ENCODE assay signal across 17 cellular contexts in the genomic region with DNA sequence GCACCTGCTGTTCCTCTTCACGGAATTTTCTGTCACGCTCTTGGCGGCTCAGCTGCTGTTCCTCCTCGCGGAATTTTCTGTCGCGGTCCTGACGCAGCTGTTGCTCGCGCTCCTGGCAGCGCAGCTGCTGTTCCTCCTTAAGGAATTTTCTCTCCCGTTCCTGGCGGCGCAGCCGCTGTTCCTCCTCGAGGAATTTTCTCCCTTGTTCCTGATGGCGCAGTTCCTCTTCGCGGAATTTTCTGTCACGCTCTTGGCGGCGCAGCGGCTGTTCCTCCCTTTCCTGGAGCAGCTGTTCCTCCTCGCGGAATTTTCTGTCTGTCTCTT. TPM values are rescaled to one million over a fixed set of nuclear protein-coding genes. Genes with fewer than 3 reads are reported as not detected.
DNase-seq lines count a peak whose midpoint lies in the region; ATAC-seq, FAIRE-seq and TF ChIP-seq lines count a peak whose summit lies in the region.
"Had no signal": no experiment of that assay in that cellular context is flagged by ENCODE, and none has a peak within 500 bp of the region (broad histone marks: within the 10 kb centered on the region; RNA-seq: fewer than 3 reads in every experiment).

No MANE protein-coding gene starts in this region.

- no peak for FAIRE-seq in bronchial epithelial cell (lab: Jason Lieb, UNC)
- FAIRE-seq: colon, G401.6 had no signal

- H3K27ac ChIP-seq in SK-N-SH (ENCODE audit: low read depth in 2 of 2, low read length in 1 of 2) (no peak overlapping the region), subcutaneous abdominal adipose tissue (ENCODE audit: low read depth, low read length) (no peak overlapping the region)
- H3K27ac ChIP-seq: tibial artery had no signal

- peaks cover 3% of the 10 kb centered on the region for H3F3A ChIP-seq in SK-N-SH (replicated peaks; ENCODE audit: insufficient read depth)

- H3K9me3 ChIP-seq in SK-N-SH (no peaks in the 10 kb centered on the region), subcutaneous abdominal adipose tissue (ENCODE audit: control insufficient read depth in 5 of 5, low read length in 5 of 5) (peaks cover 0 to 20% (median 13%) of the 10 kb centered on the region in 5 donors)

- H3K27me3 Mint-ChIP-seq in stimulated activated naive B cell treated with anti-CD40 and anti-IgM and Interleukin-4, amounts not matched to agents 10 μg/mL and 1 μg/mL and 100 μg/mL, for 72 hours, result peaks cover under 1 to 4% of the 10 kb centered on the region in 2 donors

- TF ChIP-seq CTCF in SK-N-SH (IDR thresholded peaks at IDR 0.05) (no peak), bronchial epithelial cell (IDR thresholded peaks at IDR 0.05; ENCODE audit: insufficient read depth, low read length, severe bottlenecking) (no peak)

- H3K27ac Mint-ChIP-seq in stimulated activated naive B cell treated with anti-CD40 and anti-IgM and Interleukin-4, amounts not matched to agents 10 μg/mL and 1 μg/mL and 100 μg/mL, for 72 hours, result no peak overlapping the region

- H3K4me3 ChIP-seq in SK-N-SH (ENCODE audit: low read depth in 2 of 2, low read length in 1 of 2) (peak overlapping the region in 1 of 2 experiments; percentile 63; a peak in 1 of 4 replicates), bronchial epithelial cell (ENCODE audit: low read depth, low read length) (peak overlapping the region; percentile 28), subcutaneous abdominal adipose tissue (ENCODE audit: low read depth in 1 of 5, low read length in 5 of 5) (peak overlapping the region; percentile 66 to 80 (median 70))

- H3K9ac ChIP-seq in SK-N-SH, result no peak overlapping the region
- H3K9ac ChIP-seq in subcutaneous abdominal adipose tissue (ENCODE audit: low read length in 5 of 5), result no peak overlapping the region

- no peak overlapping the region for H3K4me3 Mint-ChIP-seq in stimulated activated naive B cell treated with anti-CD40 and anti-IgM and Interleukin-4, amounts not matched to agents 10 μg/mL and 1 μg/mL and 100 μg/mL, for 72 hours

- no peak for TF ChIP-seq RAD21 in SK-N-SH (IDR thresholded peaks at IDR 0.05; ENCODE audit: low read length)

- H2AFZ ChIP-seq in SK-N-SH (ENCODE audit: low read depth), result no peak overlapping the region

- no peaks in the 10 kb centered on the region for H4K20me1 ChIP-seq in SK-N-SH (ENCODE audit: insufficient read depth)

- CTCF ChIA-PET in SK-N-SH (lab: Yijun Ruan, JAX), result no interaction called here

- H3K36me3 ChIP-seq in SK-N-SH (replicated peaks in 1 of 2; ENCODE audit: control insufficient read depth in 1 of 2, insufficient read depth in 2 of 2, low read length in 1 of 2) (no peaks in the 10 kb centered on the region), bronchial epithelial cell (ENCODE audit: control insufficient read depth, insufficient read depth, low read length) (no peaks in the 10 kb centered on the region), subcutaneous abdominal adipose tissue (ENCODE audit: control insufficient read depth in 5 of 5, insufficient read depth in 5 of 5, low read length in 5 of 5) (no peaks in the 10 kb centered on the region)
- H3K36me3 ChIP-seq: tibial artery had no signal

- no peaks in the 10 kb centered on the region for H3K9me2 ChIP-seq in SK-N-SH

- peaks cover 0 to 12% of the 10 kb centered on the region in 2 experiments; a peak in 1 of 4 replicates for H3K4me1 ChIP-seq in SK-N-SH (ENCODE audit: control insufficient read depth in 1 of 2, insufficient read depth in 2 of 2, low read depth in 1 of 2, low read length in 1 of 2)
- H3K4me1 ChIP-seq in subcutaneous abdominal adipose tissue (ENCODE audit: control insufficient read depth in 5 of 5, insufficient read depth in 5 of 5, low read length in 5 of 5), result peaks cover 7 to 53% (median 44%) of the 10 kb centered on the region in 5 donors

- no peak for TF ChIP-seq EP300 in SK-N-SH (IDR thresholded peaks at IDR 0.05; ENCODE audit: borderline replicate concordance in 1 of 2, low read depth in 1 of 2, low read length in 1 of 2)

- peak overlapping the region; percentile 95 for H3K4me2 ChIP-seq in SK-N-SH

- H3K36me3 Mint-ChIP-seq in stimulated activated naive B cell treated with anti-CD40 and anti-IgM and Interleukin-4, amounts not matched to agents 10 μg/mL and 1 μg/mL and 100 μg/mL, for 72 hours, result peaks cover 0 to 8% of the 10 kb centered on the region in 2 donors

- POLR2A ChIA-PET in SK-N-SH (lab: Yijun Ruan, JAX), result no interaction called here

- WGBS in SK-N-SH (ENCODE audit: low lambda C conversion rate), result 16% methylated on average over 25 of the region's 25 CpGs

- peaks cover 0 to 1% of the 10 kb centered on the region in 2 donors for H3K9me3 Mint-ChIP-seq in stimulated activated naive B cell treated with anti-CD40 and anti-IgM and Interleukin-4, amounts not matched to agents 10 μg/mL and 1 μg/mL and 100 μg/mL, for 72 hours

- DNase-seq in SK-N-SH, result no peak
- no peak for DNase-seq in bronchial epithelial cell (ENCODE audit: low read depth)
- DNase-seq in islet precursor cell, result peak; percentile 58
- DNase-seq in activated CD8-positive, alpha-beta memory T cell treated with anti-CD3 and anti-CD28 coated beads for 24 hours, result no peak
- DNase-seq in stimulated activated naive B cell treated with anti-CD40 and anti-IgM and Interleukin-4, amounts not matched to agents 10 μg/mL and 1 μg/mL and 100 μg/mL, for 72 hours, result no peak
- DNase-seq in NCI-H345 treated with DMSO at 0.1 percent for 48 hours (lab: John Stamatoyannopoulos, UW; ENCODE audit: unreplicated experiment), result no peak
- DNase-seq: 8988T; activated CD4-positive, alpha-beta T cell treated with anti-CD3 and anti-CD28 coated beads, Interleukin-2, amount 50 U/mL, for 4 hours; amniotic stem cell; MM.1S; tibial artery had no signal

- H3K79me2 ChIP-seq in SK-N-SH (ENCODE audit: insufficient read depth), result no peaks in the 10 kb centered on the region

- peaks cover 88% of the 10 kb centered on the region for H3K27me3 ChIP-seq in SK-N-SH (ENCODE audit: insufficient read depth)
- H3K27me3 ChIP-seq in bronchial epithelial cell (ENCODE audit: control insufficient read depth, insufficient read depth, low read length), result peaks cover 53% of the 10 kb centered on the region
- H3K27me3 ChIP-seq in subcutaneous abdominal adipose tissue (ENCODE audit: control insufficient read depth in 5 of 5, insufficient read depth in 4 of 5, low read length in 5 of 5), result peaks cover 42 to 72% (median 65%) of the 10 kb centered on the region in 5 donors

- ATAC-seq in SK-N-SH treated with all-trans-retinoic acid at 6 μM for 48 hours, result no peak
- no peak for ATAC-seq in stimulated activated naive B cell treated with anti-CD40 and anti-IgM and Interleukin-4, amounts not matched to agents 10 μg/mL and 1 μg/mL and 100 μg/mL, for 72 hours (replicated peaks)

- peaks cover 0 to 10% of the 10 kb centered on the region in 2 donors for H3K4me1 Mint-ChIP-seq in stimulated activated naive B cell treated with anti-CD40 and anti-IgM and Interleukin-4, amounts not matched to agents 10 μg/mL and 1 μg/mL and 100 μg/mL, for 72 hours

TF ChIP-seq in SK-N-SH, 30 proteins besides CTCF, POLR2A, EP300 and RAD21 (continues in another document):
- TF ChIP-seq RXRA (IDR thresholded peaks at IDR 0.05; ENCODE audit: borderline replicate concordance, low read depth), result no peak

TF ChIP-seq in SK-N-SH treated with all-trans-retinoic acid at 6 μM for 48 hours, 23 proteins besides CTCF, POLR2A, EP300 and RAD21 (continues in another document):
- TF ChIP-seq ZNF565 (CRISPR knock-in tag; conservative IDR thresholded peaks at IDR 0.05; ENCODE audit: low read depth), result no peak
- TF ChIP-seq, protein P1, sequence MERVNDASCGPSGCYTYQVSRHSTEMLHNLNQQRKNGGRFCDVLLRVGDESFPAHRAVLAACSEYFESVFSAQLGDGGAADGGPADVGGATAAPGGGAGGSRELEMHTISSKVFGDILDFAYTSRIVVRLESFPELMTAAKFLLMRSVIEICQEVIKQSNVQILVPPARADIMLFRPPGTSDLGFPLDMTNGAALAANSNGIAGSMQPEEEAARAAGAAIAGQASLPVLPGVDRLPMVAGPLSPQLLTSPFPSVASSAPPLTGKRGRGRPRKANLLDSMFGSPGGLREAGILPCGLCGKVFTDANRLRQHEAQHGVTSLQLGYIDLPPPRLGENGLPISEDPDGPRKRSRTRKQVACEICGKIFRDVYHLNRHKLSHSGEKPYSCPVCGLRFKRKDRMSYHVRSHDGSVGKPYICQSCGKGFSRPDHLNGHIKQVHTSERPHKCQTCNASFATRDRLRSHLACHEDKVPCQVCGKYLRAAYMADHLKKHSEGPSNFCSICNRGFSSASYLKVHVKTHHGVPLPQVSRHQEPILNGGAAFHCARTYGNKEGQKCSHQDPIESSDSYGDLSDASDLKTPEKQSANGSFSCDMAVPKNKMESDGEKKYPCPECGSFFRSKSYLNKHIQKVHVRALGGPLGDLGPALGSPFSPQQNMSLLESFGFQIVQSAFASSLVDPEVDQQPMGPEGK (CRISPR knock-in tag; IDR thresholded peaks at IDR 0.05; ENCODE audit: borderline replicate concordance), result no peak
- no peak for TF ChIP-seq PPARA (CRISPR knock-in tag; IDR thresholded peaks at IDR 0.05; ENCODE audit: borderline replicate concordance)
- TF ChIP-seq TCF4 (CRISPR knock-in tag; IDR thresholded peaks at IDR 0.05; ENCODE audit: borderline replicate concordance), result no peak
- TF ChIP-seq CSDC2 (CRISPR knock-in tag; IDR thresholded peaks at IDR 0.05), result no peak
- no peak for TF ChIP-seq TOX (CRISPR knock-in tag; IDR thresholded peaks at IDR 0.05; ENCODE audit: borderline replicate concordance)
- no peak for TF ChIP-seq SNAI2 (CRISPR knock-in tag; IDR thresholded peaks at IDR 0.05)
- TF ChIP-seq CREB5 (CRISPR knock-in tag; IDR thresholded peaks at IDR 0.05; ENCODE audit: low read depth), result no peak

RNA-seq across cellular contexts. Expression of gene TCHH, which starts 6.4 kb away (rescaled TPM):
- polyA plus RNA-seq in SK-N-SH (2012; rRNA removed), result not detected in 2 replicates
- under 0.01 and 0.01 TPM in 2 replicates for polyA plus RNA-seq in SK-N-SH (2012; cell fraction: cytosol; rRNA removed)
- 0.01 TPM in 1 of 2 replicates, not detected in the other for polyA plus RNA-seq in SK-N-SH (2012; cell fraction: nucleus; rRNA removed)
- total RNA-seq in bronchial epithelial cell, result under 0.01 TPM in 2 replicates
- total RNA-seq: fibroblast of lung, HT-29 had no signal
- polyA plus RNA-seq: fibroblast of lung had no signal

RNA-seq across cellular contexts. Expression of gene TCHHL1, which starts 20.0 kb away (rescaled TPM):
- not detected in 2 replicates for polyA plus RNA-seq in SK-N-SH (2012; rRNA removed)
- not detected in 2 replicates for polyA plus RNA-seq in SK-N-SH (2012; cell fraction: cytosol; rRNA removed)
- not detected in 2 replicates for polyA plus RNA-seq in SK-N-SH (2012; cell fraction: nucleus; rRNA removed)
- total RNA-seq in bronchial epithelial cell, result not detected in 2 replicates
- total RNA-seq: fibroblast of lung, HT-29 had no signal
- polyA plus RNA-seq: fibroblast of lung had no signal

RNA-seq across cellular contexts. Expression of gene RPTN, which starts 50.2 kb away (rescaled TPM):
- polyA plus RNA-seq in SK-N-SH (2012; rRNA removed), result not detected in 2 replicates
- not detected in 2 replicates for polyA plus RNA-seq in SK-N-SH (2012; cell fraction: cytosol; rRNA removed)
- polyA plus RNA-seq in SK-N-SH (2012; cell fraction: nucleus; rRNA removed), result not detected in 2 replicates
- 0.53 and 2.9 TPM in 2 replicates for total RNA-seq in bronchial epithelial cell
- total RNA-seq: fibroblast of lung, HT-29 had no signal
- polyA plus RNA-seq: fibroblast of lung had no signal
